In genomic region chr3:172665510-172665909, GRCh38 we compare ENCODE assay signal across 7 cellular contexts. TPM values are rescaled to one million over a fixed set of nuclear protein-coding genes. Genes with fewer than 3 reads are reported as not detected.
DNase-seq lines count a peak whose midpoint lies in the region; ATAC-seq and TF ChIP-seq lines count a peak whose summit lies in the region.
"Not testable (repeated sequence)": the region's sequence is repeated elsewhere in the genome, so short reads cannot be mapped to it uniquely, and the experiment has no call there.

No MANE protein-coding gene starts in this region.

- POLR2A ChIA-PET in activated CD4-positive, alpha-beta T cell treated with anti-CD3 and anti-CD28 coated beads, Interleukin-2, amount 10 ng/mL, durations not matched to agents 7 days and 5 days (lab: Charles Lee); activated CD8-positive, alpha-beta T cell treated with anti-CD3 and anti-CD28 coated beads, Interleukin-2, amount 10 ng/mL, durations not matched to agents 7 days and 5 days (lab: Charles Lee): not testable (repeated sequence)

- peaks cover 49% of the 10 kb centered on the region for H3K4me1 Mint-ChIP-seq in Calu3 (ENCODE audit: low read depth, unreplicated experiment)
- peaks cover 19% of the 10 kb centered on the region for H3K4me1 Mint-ChIP-seq in T-helper 17 cell
- H3K4me1 Mint-ChIP-seq in activated CD4-positive, alpha-beta T cell treated with anti-CD3 and anti-CD28 coated beads, Interleukin-2, amount 10 ng/mL, durations not matched to agents 7 days and 5 days = peaks cover 29% of the 10 kb centered on the region
- H3K4me1 Mint-ChIP-seq in activated CD8-positive, alpha-beta T cell treated with anti-CD3 and anti-CD28 coated beads, Interleukin-2, amount 10 ng/mL, durations not matched to agents 7 days and 5 days (ENCODE audit: low read depth) = peaks cover 23% of the 10 kb centered on the region
- peaks cover 26% of the 10 kb centered on the region for H3K4me1 Mint-ChIP-seq in activated naive CD4-positive, alpha-beta T cell treated with anti-CD3 and anti-CD28 coated beads, Interleukin-2, amount 10 ng/mL, durations not matched to agents 7 days and 5 days

- CTCF ChIA-PET in Calu3 (lab: Charles Lee) = interaction anchor here (0.6 to 2.2 kb wide), 4 partner anchors 69 to 204 kb away, joined by 3 to 20 read pairs (median 13); partner anchors contain the start of genes ECT2 and TNFSF10
- CTCF ChIA-PET in activated CD4-positive, alpha-beta T cell treated with anti-CD3 and anti-CD28 coated beads, Interleukin-2, amount 10 ng/mL, durations not matched to agents 7 days and 5 days (lab: Charles Lee) = interaction anchor here (1.2 to 6.3 kb wide), 3 partner anchors 37 to 334 kb away, joined by 3 to 30 read pairs (median 4); no protein-coding TSS in a partner anchor
- CTCF ChIA-PET in activated CD8-positive, alpha-beta T cell treated with anti-CD3 and anti-CD28 coated beads, Interleukin-2, amount 10 ng/mL, durations not matched to agents 7 days and 5 days (lab: Charles Lee) = interaction anchor here (0.6 to 7.8 kb wide), 19 partner anchors 8 to 334 kb away, joined by 3 to 70 read pairs (median 4); no protein-coding TSS in a partner anchor
- CTCF ChIA-PET in activated naive CD4-positive, alpha-beta T cell treated with anti-CD3 and anti-CD28 coated beads, Interleukin-2, amount 10 ng/mL, durations not matched to agents 7 days and 5 days (lab: Charles Lee) = interaction anchor here (1.1 to 7.2 kb wide), 14 partner anchors 8 to 843 kb away, joined by 3 to 115 read pairs (median 6); no protein-coding TSS in a partner anchor

- BruUV-seq in Calu3 (replicated peaks; lab: Mats Ljungman, UMichigan) = not testable (repeated sequence)

- DNase-seq in Calu3, T-helper 17 cell: not testable (repeated sequence)
- peak; percentile 20 for DNase-seq in activated CD4-positive, alpha-beta T cell treated with anti-CD3 and anti-CD28 coated beads, Interleukin-2, amount 10 ng/mL, durations not matched to agents 7 days and 5 days
- DNase-seq in activated CD8-positive, alpha-beta T cell treated with anti-CD3 and anti-CD28 coated beads, Interleukin-2, amount 10 ng/mL, durations not matched to agents 7 days and 5 days = peak; percentile 38
- DNase-seq in activated naive CD4-positive, alpha-beta T cell treated with anti-CD3 and anti-CD28 coated beads, Interleukin-2, amount 10 ng/mL, durations not matched to agents 7 days and 5 days = peak; percentile 49
- peak; percentile 42 for DNase-seq in Right ventricle myocardium superior

- intact Hi-C loops in Calu3 (cut with micrococcal nuclease; ENCODE audit: unreplicated experiment) (loop anchor here (5.0 kb wide), 2 partner anchors 118 to 313 kb away; no protein-coding TSS in a partner anchor), Right ventricle myocardium superior (cut with DNase I) (loop anchor here (5.0 kb wide), 1 partner anchor 173 kb away; no protein-coding TSS in a partner anchor)

- H3K27ac Mint-ChIP-seq in Calu3 (ENCODE audit: unreplicated experiment) = peak overlapping the region; percentile 73
- not testable (repeated sequence) for H3K27ac Mint-ChIP-seq in T-helper 17 cell; activated CD4-positive, alpha-beta T cell treated with anti-CD3 and anti-CD28 coated beads, Interleukin-2, amount 10 ng/mL, durations not matched to agents 7 days and 5 days; activated CD8-positive, alpha-beta T cell treated with anti-CD3 and anti-CD28 coated beads, Interleukin-2, amount 10 ng/mL, durations not matched to agents 7 days and 5 days; activated naive CD4-positive, alpha-beta T cell treated with anti-CD3 and anti-CD28 coated beads, Interleukin-2, amount 10 ng/mL, durations not matched to agents 7 days and 5 days

- H3K27ac ChIP-seq in C4-2B = peak overlapping the region; percentile 21

- H3K36me3 Mint-ChIP-seq in Calu3 (ENCODE audit: insufficient read depth, unreplicated experiment) = peaks cover 26% of the 10 kb centered on the region
- not testable (repeated sequence) for H3K36me3 Mint-ChIP-seq in T-helper 17 cell (ENCODE audit: low read depth); activated CD4-positive, alpha-beta T cell treated with anti-CD3 and anti-CD28 coated beads, Interleukin-2, amount 10 ng/mL, durations not matched to agents 7 days and 5 days (ENCODE audit: low read depth); activated CD8-positive, alpha-beta T cell treated with anti-CD3 and anti-CD28 coated beads, Interleukin-2, amount 10 ng/mL, durations not matched to agents 7 days and 5 days (ENCODE audit: low read depth); activated naive CD4-positive, alpha-beta T cell treated with anti-CD3 and anti-CD28 coated beads, Interleukin-2, amount 10 ng/mL, durations not matched to agents 7 days and 5 days

- ATAC-seq in T-helper 17 cell; activated CD8-positive, alpha-beta T cell treated with anti-CD3 and anti-CD28 coated beads, Interleukin-2, amount 10 ng/mL, durations not matched to agents 7 days and 5 days; Right ventricle myocardium superior (ENCODE audit: poor library complexity): not testable (repeated sequence)

- TF ChIP-seq CTCF in C4-2B (conservative IDR thresholded peaks at IDR 0.05); Calu3 (IDR thresholded peaks at IDR 0.05; ENCODE audit: unreplicated experiment): not testable (repeated sequence)

- not testable (repeated sequence) for H3K9me3 ChIP-seq in T-helper 17 cell (ENCODE audit: control insufficient read depth, low read length, poor library complexity, severe bottlenecking)

- H3K4me3 Mint-ChIP-seq in Calu3 (ENCODE audit: low read depth, unreplicated experiment) (peak overlapping the region; percentile 51), T-helper 17 cell (peak overlapping the region; percentile 49)
- not testable (repeated sequence) for H3K4me3 Mint-ChIP-seq in activated CD4-positive, alpha-beta T cell treated with anti-CD3 and anti-CD28 coated beads, Interleukin-2, amount 10 ng/mL, durations not matched to agents 7 days and 5 days; activated CD8-positive, alpha-beta T cell treated with anti-CD3 and anti-CD28 coated beads, Interleukin-2, amount 10 ng/mL, durations not matched to agents 7 days and 5 days; activated naive CD4-positive, alpha-beta T cell treated with anti-CD3 and anti-CD28 coated beads, Interleukin-2, amount 10 ng/mL, durations not matched to agents 7 days and 5 days

- H3K9me3 Mint-ChIP-seq in Calu3 (ENCODE audit: low read depth, unreplicated experiment) = peaks cover 15% of the 10 kb centered on the region
- H3K9me3 Mint-ChIP-seq in activated CD4-positive, alpha-beta T cell treated with anti-CD3 and anti-CD28 coated beads, Interleukin-2, amount 10 ng/mL, durations not matched to agents 7 days and 5 days; activated CD8-positive, alpha-beta T cell treated with anti-CD3 and anti-CD28 coated beads, Interleukin-2, amount 10 ng/mL, durations not matched to agents 7 days and 5 days (ENCODE audit: insufficient read depth); activated naive CD4-positive, alpha-beta T cell treated with anti-CD3 and anti-CD28 coated beads, Interleukin-2, amount 10 ng/mL, durations not matched to agents 7 days and 5 days: not testable (repeated sequence)

- H3K27me3 Mint-ChIP-seq in Calu3 (ENCODE audit: unreplicated experiment); T-helper 17 cell; activated CD4-positive, alpha-beta T cell treated with anti-CD3 and anti-CD28 coated beads, Interleukin-2, amount 10 ng/mL, durations not matched to agents 7 days and 5 days; activated CD8-positive, alpha-beta T cell treated with anti-CD3 and anti-CD28 coated beads, Interleukin-2, amount 10 ng/mL, durations not matched to agents 7 days and 5 days (ENCODE audit: low read depth): not testable (repeated sequence)
- H3K27me3 Mint-ChIP-seq in activated naive CD4-positive, alpha-beta T cell treated with anti-CD3 and anti-CD28 coated beads, Interleukin-2, amount 10 ng/mL, durations not matched to agents 7 days and 5 days = peaks cover 11% of the 10 kb centered on the region

RNA-seq across cellular contexts. Expression of gene NCEH1, which starts 45.4 kb away (rescaled TPM):
- total RNA-seq in Calu3 (2022) = 159 and 163 TPM in 2 replicates
- total RNA-seq in T-helper 17 cell = 1 to 10 TPM; 1.0 to 2.4 TPM
- 1 to 10 TPM; 5.0 to 6.8 TPM for total RNA-seq in activated CD4-positive, alpha-beta T cell treated with anti-CD3 and anti-CD28 coated beads, Interleukin-2, amount 10 ng/mL, durations not matched to agents 7 days and 5 days
- 1 to 10 TPM; 8.0 to 8.2 TPM for total RNA-seq in activated CD8-positive, alpha-beta T cell treated with anti-CD3 and anti-CD28 coated beads, Interleukin-2, amount 10 ng/mL, durations not matched to agents 7 days and 5 days
- total RNA-seq in Right ventricle myocardium superior = 51.1 TPM
